13 cellular contexts compared by ENCODE assay signal in the genomic region with DNA sequence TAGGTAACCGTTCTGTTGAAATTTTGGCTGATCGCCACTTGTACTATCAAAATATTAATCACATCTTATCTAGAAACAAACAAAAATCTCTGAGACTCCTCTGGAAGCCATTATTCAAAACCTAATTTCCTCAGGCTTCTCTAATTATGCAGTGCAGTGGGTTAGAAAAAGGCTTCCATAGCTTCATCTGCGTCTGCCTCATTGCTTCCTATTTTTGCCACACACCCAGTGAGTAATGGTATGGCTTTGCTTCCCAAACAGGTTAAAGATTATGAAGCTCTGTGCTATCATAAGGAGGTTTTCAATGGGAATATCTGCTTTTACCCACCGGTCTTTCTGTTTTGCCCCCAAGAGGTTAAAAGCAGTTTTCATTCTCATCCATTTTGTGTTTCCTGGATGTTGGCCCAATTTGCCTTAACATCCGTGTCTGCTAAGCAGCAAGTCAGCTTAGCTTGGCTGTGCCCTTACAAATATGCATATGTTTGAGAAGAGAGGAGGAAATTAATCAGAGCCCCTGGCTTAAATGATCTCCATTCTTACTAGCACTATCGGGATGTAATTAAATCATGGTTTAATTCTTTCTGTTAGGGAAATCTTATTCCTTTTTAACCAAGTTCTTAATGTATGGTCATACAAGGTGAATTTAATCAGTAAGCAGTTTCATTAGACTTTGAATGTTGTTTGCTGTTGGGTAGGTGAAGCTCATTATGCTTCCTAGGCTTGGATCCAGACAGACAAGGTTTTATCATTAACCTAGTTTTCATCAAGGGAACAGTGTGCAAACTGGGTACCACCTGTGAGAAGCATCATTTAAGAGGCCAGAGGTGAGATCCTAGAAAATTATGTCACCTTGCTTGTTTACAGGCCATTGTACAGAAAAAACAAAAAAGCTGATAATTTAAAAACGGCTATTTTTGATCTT.
"Had no signal": no experiment of that assay in that cellular context is flagged by ENCODE, and none has a peak within 500 bp of the region (broad histone marks: within the 10 kb centered on the region; RNA-seq: fewer than 3 reads in every experiment).

No MANE protein-coding gene starts in this region.

- H3K27ac ChIP-seq: parathyroid adenoma, tibial nerve, uterus had no signal

- H3K79me2 ChIP-seq: parathyroid adenoma had no signal

- FAIRE-seq: bronchial epithelial cell, endometrium had no signal

- H3K4me3 ChIP-seq: tibial nerve, uterus had no signal

- H3K4me1 ChIP-seq: parathyroid adenoma, tibial nerve, uterus had no signal

- H3K36me3 ChIP-seq: tibial nerve, uterus had no signal

- H3K9ac ChIP-seq: parathyroid adenoma had no signal

- H3K27me3 ChIP-seq: tibial nerve, uterus had no signal

- ATAC-seq: esophagus mucosa; stimulated activated naive B cell treated with anti-CD40 and anti-IgM and Interleukin-4, amounts not matched to agents 10 μg/mL and 1 μg/mL and 100 μg/mL, for 72 hours had no signal

- DNase-seq: activated CD4-positive, CD25-positive, alpha-beta regulatory T cell treated with anti-CD3 and anti-CD28 coated beads, Interleukin-2, amount 50 U/mL, for 72 hours; activated naive CD4-positive, alpha-beta T cell; activated naive CD8-positive, alpha-beta T cell treated with anti-CD3 and anti-CD28 coated beads, Interleukin-2, amount 10 ng/mL, durations not matched to agents 7 days and 5 days; hippocampal formation; stimulated activated CD4-positive, alpha-beta T cell treated with anti-CD3 and anti-CD28 coated beads, Interleukin-4, amount 100 ng/mL, for 1 hour; stimulated activated naive B cell treated with anti-CD40 and anti-IgM and Interleukin-4, amounts not matched to agents 10 μg/mL and 1 μg/mL and 100 μg/mL, for 72 hours; T-helper 1 cell; uterus had no signal

- H2AFZ ChIP-seq: parathyroid adenoma had no signal

- H3K9me3 ChIP-seq: tibial nerve, uterus had no signal
